2 cellular contexts compared by ENCODE assay signal in the genomic region with DNA sequence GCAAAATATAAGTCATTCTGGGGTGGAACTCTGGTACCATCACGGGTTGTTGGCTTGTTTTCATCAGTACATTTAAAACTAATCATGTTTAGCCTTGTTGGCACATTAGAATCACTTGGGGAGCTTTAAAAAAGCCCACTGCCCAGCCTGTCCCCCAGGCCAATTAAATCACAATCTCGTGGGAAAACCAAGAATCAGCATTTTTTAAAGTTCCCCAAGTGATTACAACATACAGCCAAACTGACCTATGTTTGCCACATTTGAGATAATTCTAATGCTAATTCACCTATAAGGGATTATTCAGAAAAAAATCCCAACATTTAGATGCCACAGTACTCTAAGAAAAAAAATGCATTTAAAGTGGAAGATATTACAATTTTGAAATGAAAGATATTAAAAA.
TF ChIP-seq lines count a peak whose summit lies in the region.

No MANE protein-coding gene starts in this region.

TF ChIP-seq in HepG2, 621 proteins besides CTCF, POLR2A, EP300 and RAD21:
- TF ChIP-seq MAFK (conservative IDR thresholded peaks at IDR 0.05 in 1 of 2, IDR thresholded peaks at IDR 0.05 in 1 of 2; ENCODE audit: low read length in 2 of 2) = peak; percentile 65 to 69
- TF ChIP-seq, protein P1, sequence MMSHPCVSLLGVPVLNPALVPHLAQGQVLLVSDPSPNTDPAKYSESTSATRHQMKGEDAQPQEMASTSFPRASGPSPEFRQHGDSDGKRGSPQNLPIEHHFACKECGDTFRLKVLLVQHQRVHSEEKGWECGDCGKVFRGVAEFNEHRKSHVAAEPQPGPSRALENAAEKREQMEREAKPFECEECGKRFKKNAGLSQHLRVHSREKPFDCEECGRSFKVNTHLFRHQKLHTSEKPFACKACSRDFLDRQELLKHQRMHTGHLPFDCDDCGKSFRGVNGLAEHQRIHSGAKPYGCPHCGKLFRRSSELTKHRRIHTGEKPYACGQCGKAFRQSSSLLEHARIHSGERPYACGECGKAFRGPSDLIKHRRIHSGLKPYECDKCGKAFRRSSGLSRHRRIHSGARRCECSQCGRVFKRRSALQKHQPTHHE (CRISPR knock-in tag; IDR thresholded peaks at IDR 0.05; ENCODE audit: borderline replicate concordance) = no peak

TF ChIP-seq in IMR-90, 13 proteins besides CTCF, POLR2A, EP300 and RAD21:
- TF ChIP-seq CEBPB (IDR thresholded peaks at IDR 0.05; ENCODE audit: low read depth, low read length) (no peak), MAZ (IDR thresholded peaks at IDR 0.05; ENCODE audit: borderline replicate concordance, low read depth, low read length) (no peak), CHD1 (IDR thresholded peaks at IDR 0.05; ENCODE audit: low read depth, low read length) (no peak), MAFK (IDR thresholded peaks at IDR 0.05; ENCODE audit: low read depth, low read length) (peak; percentile 18; the same call in 1 of the 2 replicates), MXI1 (IDR thresholded peaks at IDR 0.05; ENCODE audit: borderline replicate concordance, low read depth, low read length) (no peak)
- TF ChIP-seq, protein P2, sequence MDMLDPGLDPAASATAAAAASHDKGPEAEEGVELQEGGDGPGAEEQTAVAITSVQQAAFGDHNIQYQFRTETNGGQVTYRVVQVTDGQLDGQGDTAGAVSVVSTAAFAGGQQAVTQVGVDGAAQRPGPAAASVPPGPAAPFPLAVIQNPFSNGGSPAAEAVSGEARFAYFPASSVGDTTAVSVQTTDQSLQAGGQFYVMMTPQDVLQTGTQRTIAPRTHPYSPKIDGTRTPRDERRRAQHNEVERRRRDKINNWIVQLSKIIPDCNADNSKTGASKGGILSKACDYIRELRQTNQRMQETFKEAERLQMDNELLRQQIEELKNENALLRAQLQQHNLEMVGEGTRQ (IDR thresholded peaks at IDR 0.05; ENCODE audit: low read depth, low read length) = no peak
- TF ChIP-seq, protein P3, sequence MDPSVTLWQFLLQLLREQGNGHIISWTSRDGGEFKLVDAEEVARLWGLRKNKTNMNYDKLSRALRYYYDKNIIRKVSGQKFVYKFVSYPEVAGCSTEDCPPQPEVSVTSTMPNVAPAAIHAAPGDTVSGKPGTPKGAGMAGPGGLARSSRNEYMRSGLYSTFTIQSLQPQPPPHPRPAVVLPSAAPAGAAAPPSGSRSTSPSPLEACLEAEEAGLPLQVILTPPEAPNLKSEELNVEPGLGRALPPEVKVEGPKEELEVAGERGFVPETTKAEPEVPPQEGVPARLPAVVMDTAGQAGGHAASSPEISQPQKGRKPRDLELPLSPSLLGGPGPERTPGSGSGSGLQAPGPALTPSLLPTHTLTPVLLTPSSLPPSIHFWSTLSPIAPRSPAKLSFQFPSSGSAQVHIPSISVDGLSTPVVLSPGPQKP (IDR thresholded peaks at IDR 0.05; ENCODE audit: borderline replicate concordance, low read depth, low read length) = no peak
TF ChIP-seq in IMR-90: peak in this region for 1.
